1 cellular context compared by ENCODE assay signal in genomic region chr6:33172307-33173227, GRCh38.
TF ChIP-seq lines count a peak whose summit lies in the region.

No MANE protein-coding gene starts in this region.

TF ChIP-seq in HepG2, 621 proteins besides CTCF, POLR2A, EP300 and RAD21 (continued from another document and continues in another):
- TF ChIP-seq MXD4 (CRISPR knock-in tag; IDR thresholded peaks at IDR 0.05) (0 out of 2 replicates have a peak, but pooled peaks have one; percentile 39), ZC3H13 (CRISPR knock-in tag; IDR thresholded peaks at IDR 0.05) (no peak), ZNF784 (CRISPR knock-in tag; IDR thresholded peaks at IDR 0.05; ENCODE audit: borderline replicate concordance) (no peak), ZSCAN31 (CRISPR knock-in tag; IDR thresholded peaks at IDR 0.05; ENCODE audit: low read depth) (no peak), ZBTB10 (CRISPR knock-in tag; IDR thresholded peaks at IDR 0.05; ENCODE audit: borderline replicate concordance) (peak; percentile 85), FIP1L1 (IDR thresholded peaks at IDR 0.05; ENCODE audit: borderline replicate concordance, insufficient read depth, low read depth, low read length) (no peak), ARID3A (IDR thresholded peaks at IDR 0.05; ENCODE audit: low read depth, low read length) (0 out of 2 replicates have a peak, but pooled peaks have one; percentile 21), TCF7 (IDR thresholded peaks at IDR 0.05; ENCODE audit: low read depth) (no peak), NCOA5 (CRISPR knock-in tag; IDR thresholded peaks at IDR 0.05) (no peak), ZNF646 (CRISPR knock-in tag; IDR thresholded peaks at IDR 0.05) (no peak), TBP (CRISPR knock-in tag; IDR thresholded peaks at IDR 0.05) (no peak), GATAD2A (CRISPR knock-in tag; IDR thresholded peaks at IDR 0.05) (no peak), MLX (CRISPR knock-in tag; IDR thresholded peaks at IDR 0.05) (no peak), SAP130 (CRISPR knock-in tag; IDR thresholded peaks at IDR 0.05; ENCODE audit: low read depth) (no peak), NAIF1 (CRISPR knock-in tag; IDR thresholded peaks at IDR 0.05; ENCODE audit: borderline replicate concordance) (no peak), ZBTB1 (CRISPR knock-in tag; IDR thresholded peaks at IDR 0.05; ENCODE audit: borderline replicate concordance) (no peak), ZSCAN30 (CRISPR knock-in tag; IDR thresholded peaks at IDR 0.05) (peak; percentile 58; the same call in 1 of the 2 replicates), GATA4 (IDR thresholded peaks at IDR 0.05; ENCODE audit: borderline replicate concordance, low read depth) (no peak), NRL (CRISPR knock-in tag; IDR thresholded peaks at IDR 0.05; ENCODE audit: borderline replicate concordance) (0 out of 2 replicates have a peak, but pooled peaks have one; percentile 53), ZNF543 (CRISPR knock-in tag; IDR thresholded peaks at IDR 0.05) (no peak), PLSCR1 (CRISPR knock-in tag; IDR thresholded peaks at IDR 0.05; ENCODE audit: borderline replicate concordance) (no peak), IRF9 (CRISPR knock-in tag; IDR thresholded peaks at IDR 0.05; ENCODE audit: borderline replicate concordance) (no peak), ZNF747 (CRISPR knock-in tag; IDR thresholded peaks at IDR 0.05; ENCODE audit: borderline replicate concordance) (no peak), RBM39 (IDR thresholded peaks at IDR 0.05; ENCODE audit: low read depth, low read length, poor library complexity, severe bottlenecking) (no peak), HDAC2 (CRISPR knock-in tag; IDR thresholded peaks at IDR 0.05) (no peak), KLF12 (CRISPR knock-in tag; IDR thresholded peaks at IDR 0.05; ENCODE audit: borderline replicate concordance) (no peak), ZNF572 (CRISPR knock-in tag; IDR thresholded peaks at IDR 0.05) (0 out of 2 replicates have a peak, but pooled peaks have one; percentile 57), PPARG (CRISPR knock-in tag; conservative IDR thresholded peaks at IDR 0.05) (no peak), RFXAP (CRISPR knock-in tag; IDR thresholded peaks at IDR 0.05; ENCODE audit: borderline replicate concordance) (no peak), TFDP1 (CRISPR knock-in tag; IDR thresholded peaks at IDR 0.05; ENCODE audit: borderline replicate concordance) (no peak), BCL3 (CRISPR knock-in tag; IDR thresholded peaks at IDR 0.05) (peak; percentile 50; the same call in 1 of the 2 replicates), ZNF225 (CRISPR knock-in tag; IDR thresholded peaks at IDR 0.05) (no peak), ZFP36L2 (CRISPR knock-in tag; IDR thresholded peaks at IDR 0.05) (no peak), ZNF687 (CRISPR knock-in tag; IDR thresholded peaks at IDR 0.05) (peak; percentile 47), HES4 (CRISPR knock-in tag; IDR thresholded peaks at IDR 0.05; ENCODE audit: borderline replicate concordance) (no peak), MATR3 (CRISPR knock-in tag; IDR thresholded peaks at IDR 0.05) (no peak), ZNF878 (CRISPR knock-in tag; IDR thresholded peaks at IDR 0.05) (no peak), ZFP90 (CRISPR knock-in tag; IDR thresholded peaks at IDR 0.05; ENCODE audit: borderline replicate concordance) (no peak), CENPX (CRISPR knock-in tag; IDR thresholded peaks at IDR 0.05) (no peak), NFE2 (CRISPR knock-in tag; IDR thresholded peaks at IDR 0.05) (no peak), ZNF530 (CRISPR knock-in tag; IDR thresholded peaks at IDR 0.05; ENCODE audit: low read depth) (no peak), XRCC5 (optimal IDR thresholded peaks at IDR 0.05; ENCODE audit: low read length) (peak; percentile 48)
